In genomic region chr20:51500311-51500710, GRCh38 we compare ENCODE assay signal across 8 cellular contexts. TPM values are rescaled to one million over a fixed set of nuclear protein-coding genes. Genes with fewer than 3 reads are reported as not detected.
DNase-seq lines count a peak whose midpoint lies in the region; ATAC-seq and TF ChIP-seq lines count a peak whose summit lies in the region.

No MANE protein-coding gene starts in this region.

- H3K27me3 Mint-ChIP-seq in activated naive CD8-positive, alpha-beta T cell: no peaks in the 10 kb centered on the region

- H3K27ac ChIP-seq in thymus (ENCODE audit: low read depth): peak overlapping the region; percentile 9

- H3K4me3 ChIP-seq in GM12865 (ENCODE audit: low read depth, low read length) (no peak overlapping the region), thymus (ENCODE audit: low read length) (no peak overlapping the region)

- H3K9me3 Mint-ChIP-seq in activated naive CD8-positive, alpha-beta T cell (ENCODE audit: low read depth): no peaks in the 10 kb centered on the region

- peaks cover 25% of the 10 kb centered on the region for H3K36me3 Mint-ChIP-seq in activated naive CD8-positive, alpha-beta T cell

- H3K4me1 Mint-ChIP-seq in activated naive CD8-positive, alpha-beta T cell (ENCODE audit: low read depth): peaks cover 85% of the 10 kb centered on the region

- peak; percentile 75 for DNase-seq in GM12865 (ENCODE audit: low read depth)
- peak; percentile 67 to 80 for DNase-seq in NOMO-1 (lab: John Stamatoyannopoulos, UW; ENCODE audit: unreplicated experiment in 2 of 2)
- DNase-seq in NCI-H1417 (lab: John Stamatoyannopoulos, UW): no peak
- DNase-seq in NCI-H510A treated with DMSO at 0.1 percent for 48 hours (lab: John Stamatoyannopoulos, UW): no peak
- no peak for DNase-seq in NCI-H146 (lab: John Stamatoyannopoulos, UW)

- ATAC-seq in GM21825 (IDR thresholded peaks at IDR 0.05; ENCODE audit: unreplicated experiment): peak; percentile 54

- peaks cover 23% of the 10 kb centered on the region for H3K4me1 ChIP-seq in thymus (ENCODE audit: control insufficient read depth, insufficient read depth, low read length)

- H3K4me3 Mint-ChIP-seq in activated naive CD8-positive, alpha-beta T cell: no peak overlapping the region

- 14% methylated on average over 3 of the region's 3 CpGs for WGBS in thymus

- H3K27ac Mint-ChIP-seq in activated naive CD8-positive, alpha-beta T cell: peak overlapping the region; percentile 99

- H3K27me3 ChIP-seq in thymus (ENCODE audit: control insufficient read depth, insufficient read depth): no peaks in the 10 kb centered on the region

- no peaks in the 10 kb centered on the region for H3K36me3 ChIP-seq in thymus (ENCODE audit: control insufficient read depth, insufficient read depth)

- H3K9me3 ChIP-seq in thymus (ENCODE audit: control insufficient read depth): no peaks in the 10 kb centered on the region

- no peak for TF ChIP-seq CTCF in GM12865 (IDR thresholded peaks at IDR 0.05; ENCODE audit: insufficient read depth, low read depth, low read length, missing control alignments)

RNA-seq across cellular contexts. Expression of gene NFATC2, which starts 42.2 kb away (rescaled TPM):
- polyA plus RNA-seq in thymus: 4.4 TPM

Comparison
In these comparisons a context has a peak if more than half of its experiments do, and no peak if none do; other contexts are left out.
1. DNase-seq: peak in GM12865 (single experiment) and NOMO-1 (2 of 2); none in NCI-H1417 (0 of 3), NCI-H510A treated with DMSO at 0.1 percent for 48 hours (single experiment) and NCI-H146 (single experiment).